Comparison of ENCODE assay signal across 8 cellular contexts in genomic region chr7:139232377-139232717, GRCh38. TPM values are rescaled to one million over a fixed set of nuclear protein-coding genes. Genes with fewer than 3 reads are reported as not detected.
A peak's percentile ranks its signal among the peaks of the same experiment; 100 is the strongest.
DNase-seq lines count a peak whose midpoint lies in the region; ATAC-seq, FAIRE-seq and TF ChIP-seq lines count a peak whose summit lies in the region.

No MANE protein-coding gene starts in this region.

- no peaks in the 10 kb centered on the region for H3K9me3 ChIP-seq in CD4-positive, CD25-positive, alpha-beta regulatory T cell (ENCODE audit: control insufficient read depth in 2 of 2, low read length in 2 of 2)
- H3K9me3 ChIP-seq in mammary epithelial cell (replicated peaks; ENCODE audit: insufficient read depth, low read length) (no peaks in the 10 kb centered on the region), mucosa of rectum (ENCODE audit: control insufficient read depth in 2 of 2, low read length in 2 of 2) (no peaks in the 10 kb centered on the region)

- no peak for TF ChIP-seq CTCF in mammary epithelial cell (conservative IDR thresholded peaks at IDR 0.05 in 1 of 2, IDR thresholded peaks at IDR 0.05 in 1 of 2; ENCODE audit: extremely low read depth in 1 of 2, insufficient read depth in 1 of 2, low read depth in 1 of 2, low read length in 2 of 2)

- in situ Hi-C loops in mammary epithelial cell (cut with MboI; ENCODE audit: low sequenced_read_pairs in 2 of 2): loop anchor here in 1 of 2 donors (10.0 kb wide), 1 partner anchor 118 kb away; no protein-coding TSS in a partner anchor

- ATAC-seq in CD4-positive, CD25-positive, alpha-beta regulatory T cell (ENCODE audit: low read depth in 2 of 2): no peak
- ATAC-seq in sciatic nerve: no peak

- DNase-seq in CD4-positive, CD25-positive, alpha-beta regulatory T cell: peak in 1 of 3 donors; percentile 34
- DNase-seq in Jurkat, Clone E6-1 (ENCODE audit: low read depth, low spot score): no peak
- DNase-seq in mammary epithelial cell: no peak
- DNase-seq in sciatic nerve (ENCODE audit: low spot score): no peak
- no peak for DNase-seq in GM12891 (ENCODE audit: insufficient read length, low spot score)
- DNase-seq in NCI-H82 (lab: John Stamatoyannopoulos, UW): no peak
- no peak for DNase-seq in head of caudate nucleus

- peak overlapping the region; percentile 97 for H3K4me2 ChIP-seq in mammary epithelial cell (ENCODE audit: insufficient read depth, low read depth, low read length)

- H2AFZ ChIP-seq in mammary epithelial cell (ENCODE audit: low read depth, low read length): peak overlapping the region; percentile 97

- WGBS in mammary epithelial cell (ENCODE audit: low coverage, missing lambda C conversion rate): 2% methylated on average over 8 of the region's 8 CpGs

- peak overlapping the region; percentile 79 for H3K4me3 ChIP-seq in CD4-positive, CD25-positive, alpha-beta regulatory T cell (ENCODE audit: low read depth, low read length)
- H3K4me3 ChIP-seq in Jurkat, Clone E6-1 (ENCODE audit: low read length): peak overlapping the region; percentile 89
- H3K4me3 ChIP-seq in mammary epithelial cell (replicated peaks in 1 of 3; ENCODE audit: insufficient read depth in 1 of 3, low read depth in 2 of 3, low read length in 3 of 3) (peak overlapping the region; percentile 56 to 98 (median 97)), mucosa of rectum (ENCODE audit: low read length in 2 of 2) (peak overlapping the region; percentile 87 to 98)

- H3K36me3 ChIP-seq in CD4-positive, CD25-positive, alpha-beta regulatory T cell (ENCODE audit: control insufficient read depth, insufficient read depth, low read length): peaks cover 4% of the 10 kb centered on the region
- H3K36me3 ChIP-seq in mammary epithelial cell (ENCODE audit: insufficient read depth, low read length): no peaks in the 10 kb centered on the region
- peaks cover 0 to 5% of the 10 kb centered on the region in 2 donors for H3K36me3 ChIP-seq in mucosa of rectum (ENCODE audit: control insufficient read depth in 2 of 2, insufficient read depth in 2 of 2, low read length in 2 of 2)

- peaks cover 2% of the 10 kb centered on the region for H3K36me3 Mint-ChIP-seq in CD4-positive, CD25-positive, alpha-beta regulatory T cell

- BruUV-seq in mammary epithelial cell (replicated peaks; lab: Mats Ljungman, UMichigan): no TSS peak

- H4K20me1 ChIP-seq in mammary epithelial cell (ENCODE audit: insufficient read depth, low read length): no peaks in the 10 kb centered on the region

- dilution Hi-C loops in mammary epithelial cell (cut with HindIII; ENCODE audit: low sequenced_read_pairs): no loop called here

- no peaks in the 10 kb centered on the region for H3K9me3 Mint-ChIP-seq in CD4-positive, CD25-positive, alpha-beta regulatory T cell

- peak overlapping the region; percentile 92 to 98 (median 94) for H3K4me3 Mint-ChIP-seq in CD4-positive, CD25-positive, alpha-beta regulatory T cell

- no peak for TF ChIP-seq POLR2A in GM12891 (IDR thresholded peaks at IDR 0.05; ENCODE audit: low read depth, low read length)

- H3K9ac ChIP-seq in mammary epithelial cell (ENCODE audit: insufficient read depth, low read length): peak overlapping the region; percentile 74
- peak overlapping the region in 1 of 2 donors; percentile 93 for H3K9ac ChIP-seq in mucosa of rectum (ENCODE audit: low read depth in 1 of 2, low read length in 2 of 2)

- no peak for FAIRE-seq in GM12891 (lab: Jason Lieb, UNC)

- CTCF ChIA-PET in mammary epithelial cell (lab: Charles Lee; ENCODE audit: low non-redundant PET): interaction anchor here (1.1 kb wide), 1 partner anchor 89 kb away, joined by 4 read pairs; no protein-coding TSS in a partner anchor

- peaks cover 52% of the 10 kb centered on the region for H3K79me2 ChIP-seq in mammary epithelial cell (ENCODE audit: insufficient read depth, low read length)

- intact Hi-C loops in mammary epithelial cell (cut with micrococcal nuclease) (loop anchor here (1.0 kb wide), 1 partner anchor 108 kb away; no protein-coding TSS in a partner anchor), sciatic nerve (cut with DNase I) (no loop called here), head of caudate nucleus (cut with DNase I) (loop anchor here (5.0 kb wide), 2 partner anchors 100 to 110 kb away; partner anchors contain the start of gene FMC1)

- H3K27ac ChIP-seq in CD4-positive, CD25-positive, alpha-beta regulatory T cell (ENCODE audit: insufficient read depth, low read length, poor library complexity, severe bottlenecking): no peak overlapping the region
- H3K27ac ChIP-seq in mammary epithelial cell (ENCODE audit: insufficient read depth, low read depth, low read length) (peak overlapping the region; percentile 90), mucosa of rectum (ENCODE audit: low read depth in 2 of 2, low read length in 2 of 2) (peak overlapping the region in 1 of 2 donors; percentile 92)

- H3K27me3 ChIP-seq in CD4-positive, CD25-positive, alpha-beta regulatory T cell (ENCODE audit: control insufficient read depth, insufficient read depth, low read length): no peaks in the 10 kb centered on the region
- no peaks in the 10 kb centered on the region for H3K27me3 ChIP-seq in mammary epithelial cell (ENCODE audit: insufficient read depth, low read length)
- H3K27me3 ChIP-seq in mucosa of rectum (ENCODE audit: control insufficient read depth in 2 of 2, insufficient read depth in 2 of 2, low read length in 2 of 2): no peaks in the 10 kb centered on the region

- H3K4me1 Mint-ChIP-seq in CD4-positive, CD25-positive, alpha-beta regulatory T cell: peaks cover 21 to 41% (median 35%) of the 10 kb centered on the region in 4 donors

- peaks cover 21% of the 10 kb centered on the region for H3K27me3 Mint-ChIP-seq in CD4-positive, CD25-positive, alpha-beta regulatory T cell

- peaks cover 21% of the 10 kb centered on the region for H3K4me1 ChIP-seq in CD4-positive, CD25-positive, alpha-beta regulatory T cell (ENCODE audit: control insufficient read depth, insufficient read depth, low read length, poor library complexity, severe bottlenecking)
- H3K4me1 ChIP-seq in mammary epithelial cell (ENCODE audit: insufficient read depth, low read length) (peaks cover 11% of the 10 kb centered on the region), mucosa of rectum (ENCODE audit: control insufficient read depth in 2 of 2, insufficient read depth in 2 of 2, low read length in 2 of 2) (peaks cover 8 to 11% of the 10 kb centered on the region in 2 donors)

- peak overlapping the region in 2 of 3 donors; percentile 85 to 90 for H3K27ac Mint-ChIP-seq in CD4-positive, CD25-positive, alpha-beta regulatory T cell

TF ChIP-seq in GM12891, 5 proteins besides CTCF, POLR2A, EP300 and RAD21:
- TF ChIP-seq SPI1 (IDR thresholded peaks at IDR 0.05; ENCODE audit: low read depth, low read length) (no peak), POU2F2 (IDR thresholded peaks at IDR 0.05; ENCODE audit: low read depth, low read length) (no peak), PAX5 (IDR thresholded peaks at IDR 0.05; ENCODE audit: insufficient read depth, low read length, severe bottlenecking) (no peak), TAF1 (IDR thresholded peaks at IDR 0.05; ENCODE audit: low read depth, low read length) (no peak)

RNA-seq across cellular contexts. Expression of gene UBN2, which starts 1.3 kb away (rescaled TPM):
- 12.5 TPM for total RNA-seq in CD4-positive, CD25-positive, alpha-beta regulatory T cell
- polyA plus RNA-seq in CD4-positive, CD25-positive, alpha-beta regulatory T cell: 1 to 10 TPM in 3 of 4 donors, under 1 TPM in 1; 0.59 to 2.2 (median 1.5) TPM
- 2.2 TPM for polyA plus RNA-seq in Jurkat, Clone E6-1 (2012; ENCODE audit: insufficient read depth, insufficient read length)
- total RNA-seq in mammary epithelial cell (10 to 100 TPM in 1 of 2 donors, 1 to 10 TPM in 1; 7.3 to 11.9 TPM), sciatic nerve (36.5 TPM)
- 1.4 TPM for polyA plus RNA-seq in mammary epithelial cell
- 3.6 TPM for polyA minus RNA-seq in mammary epithelial cell
- 0.72 TPM for polyA plus RNA-seq in GM12891 (2012; ENCODE audit: low read depth, missing spikeins)
